Comparison of ENCODE assay signal across 14 cellular contexts in genomic region chr1:161827786-161828185, GRCh38.
"Had no signal": no experiment of that assay in that cellular context is flagged by ENCODE, and none has a peak within 500 bp of the region (broad histone marks: within the 10 kb centered on the region; RNA-seq: fewer than 3 reads in every experiment).

No MANE protein-coding gene starts in this region.

- H3K9me3 ChIP-seq: body of pancreas, upper lobe of right lung had no signal

- H3K4me1 ChIP-seq: body of pancreas, upper lobe of right lung had no signal

- DNase-seq: activated effector memory CD4-positive, alpha-beta T cell treated with Interleukin-2 at 50 U/mL for 16 hours; activated T-cell treated with anti-CD3 and anti-CD28 coated beads, Interleukin-2, amount 50 U/mL, for 1 hour; body of pancreas; dermis blood vessel endothelial cell; erythroblast; hypothalamus; left colon; nucleus accumbens; stimulated activated CD4-positive, alpha-beta T cell treated with anti-CD3 and anti-CD28 coated beads, Interleukin-12 subunit alpha, Interleukin-12 subunit beta, amount 100 ng/mL, for 4 hours; stimulated activated naive CD4-positive, alpha-beta T cell; upper lobe of right lung had no signal

- H3K4me3 ChIP-seq: body of pancreas, upper lobe of right lung had no signal

- H3K27ac ChIP-seq: body of pancreas, upper lobe of right lung had no signal

- ATAC-seq: activated CD4-positive, CD25-positive, alpha-beta regulatory T cell treated with anti-CD3 and anti-CD28 coated beads, Interleukin-2, amount 50 U/mL, for 24 hours; body of pancreas; left colon; natural killer cell treated with Interleukin-12 subunit alpha and Interleukin-12 subunit beta and Interleukin-15 and Interleukin-18, amount 100 ng/mL, for 72 hours; sciatic nerve; upper lobe of right lung had no signal

- H3K27me3 ChIP-seq: body of pancreas, upper lobe of right lung had no signal
